In the genomic region with DNA sequence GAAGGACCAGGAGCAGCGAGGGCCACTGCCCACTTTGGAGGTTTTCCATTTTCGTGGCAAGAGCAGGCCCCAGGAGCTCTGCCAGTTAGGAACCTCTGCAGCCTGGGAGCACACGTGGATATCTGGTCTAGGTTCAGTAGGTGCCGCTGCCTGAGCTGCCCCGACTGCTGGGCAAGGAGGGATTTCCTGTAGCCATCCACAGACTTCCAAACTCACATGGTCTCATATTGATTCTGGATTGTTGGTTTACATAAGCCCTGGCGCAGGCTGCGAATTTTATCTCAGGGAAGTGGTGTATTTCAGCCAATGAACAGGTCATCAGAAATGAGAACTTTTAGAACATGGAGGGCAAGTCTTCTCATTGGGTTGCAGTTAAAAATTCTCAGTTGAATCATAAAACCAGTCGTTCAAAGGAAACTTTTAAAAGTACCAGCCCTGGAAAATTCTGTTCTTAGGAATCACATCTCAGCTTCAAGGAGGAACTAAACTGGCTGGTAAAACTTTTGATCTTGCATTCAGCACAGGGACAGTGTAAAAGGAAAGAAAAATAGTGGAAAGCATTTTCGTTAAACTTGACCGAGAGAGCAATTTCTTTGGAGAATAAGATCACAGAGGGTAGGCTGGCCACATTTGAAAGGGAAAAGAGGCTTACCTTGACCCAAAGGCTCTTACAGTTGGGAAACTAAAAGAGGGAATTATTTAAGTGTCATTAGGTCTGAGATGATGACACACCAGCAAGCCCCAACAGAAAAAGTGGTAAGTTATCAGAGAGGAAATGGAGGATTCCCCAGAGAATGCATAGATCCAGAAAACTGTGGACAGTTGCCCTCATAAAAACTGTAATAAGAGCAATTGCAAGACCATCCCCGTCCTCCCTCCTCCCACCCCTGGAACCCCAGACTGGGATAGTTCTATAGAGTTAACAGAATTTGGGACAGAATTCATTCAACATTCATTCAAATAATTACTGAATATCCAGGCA, we compare ENCODE assay signal across 20 cellular contexts. TPM values are rescaled to one million over a fixed set of nuclear protein-coding genes. Genes with fewer than 3 reads are reported as not detected.
A peak's percentile ranks its signal among the peaks of the same experiment; 100 is the strongest.
DNase-seq lines count a peak whose midpoint lies in the region; TF ChIP-seq lines count a peak whose summit lies in the region.
"Had no signal": no experiment of that assay in that cellular context is flagged by ENCODE, and none has a peak within 500 bp of the region (broad histone marks: within the 10 kb centered on the region; RNA-seq: fewer than 3 reads in every experiment).

No MANE protein-coding gene starts in this region.

- H3K27ac Mint-ChIP-seq in CD8-positive, alpha-beta memory T cell, result peak overlapping the region in 2 of 8 donors; percentile 17 to 38
- H3K27ac Mint-ChIP-seq: activated CD4-positive, alpha-beta memory T cell treated with anti-CD3 and anti-CD28 coated beads for 36 hours; activated naive CD8-positive, alpha-beta T cell had no signal

- intact Hi-C loops in OCI-LY7 (cut with micrococcal nuclease; ENCODE audit: unreplicated experiment), result no loop called here

- no peak overlapping the region for H3K4me3 Mint-ChIP-seq in CD8-positive, alpha-beta memory T cell
- H3K4me3 Mint-ChIP-seq: activated CD4-positive, alpha-beta memory T cell treated with anti-CD3 and anti-CD28 coated beads for 36 hours; activated naive CD8-positive, alpha-beta T cell had no signal

- H3K36me3 ChIP-seq in OCI-LY7 (ENCODE audit: insufficient read depth, low read length) (no peaks in the 10 kb centered on the region), trophoblast cell (ENCODE audit: control insufficient read depth in 1 of 2, insufficient read depth in 2 of 2, low read length in 2 of 2) (no peaks in the 10 kb centered on the region)
- H3K36me3 ChIP-seq in CD8-positive, alpha-beta memory T cell (ENCODE audit: insufficient read depth, low read length), result no peaks in the 10 kb centered on the region
- H3K36me3 ChIP-seq: colonic mucosa, left lung had no signal

- no peak overlapping the region for H4K8ac ChIP-seq in trophoblast cell (ENCODE audit: low read depth, low read length)

- H3K9me2 ChIP-seq in OCI-LY7 (ENCODE audit: insufficient read depth, low read length), result no peaks in the 10 kb centered on the region

- H2BK120ac ChIP-seq in trophoblast cell (ENCODE audit: insufficient read depth, low read length, poor library complexity), result peak overlapping the region; percentile 4

- H2BK5ac ChIP-seq in trophoblast cell (ENCODE audit: low read depth, low read length, poor library complexity), result no peak overlapping the region

- peaks cover 0 to 2% of the 10 kb centered on the region in 2 donors for H3K27me3 Mint-ChIP-seq in CD8-positive, alpha-beta memory T cell
- H3K27me3 Mint-ChIP-seq: activated CD4-positive, alpha-beta memory T cell treated with anti-CD3 and anti-CD28 coated beads for 36 hours; activated naive CD8-positive, alpha-beta T cell had no signal

- peak; percentile 16 for DNase-seq in EH (ENCODE audit: low read depth)
- DNase-seq in OCI-LY7 (ENCODE audit: low spot score), result no peak
- DNase-seq in fibroblast of villous mesenchyme (ENCODE audit: low read depth), result peak; percentile 14
- DNase-seq in trophoblast cell, result no peak
- no peak for DNase-seq in Kasumi-1 (lab: John Stamatoyannopoulos, UW)
- no peak for DNase-seq in CD8-positive, alpha-beta memory T cell
- no peak for DNase-seq in NCI-H187 (lab: John Stamatoyannopoulos, UW)
- DNase-seq in NCI-H446 treated with DMSO at 0.1 percent for 48 hours (lab: John Stamatoyannopoulos, UW), result no peak
- DNase-seq: activated CD4-positive, alpha-beta memory T cell treated with anti-CD3 and anti-CD28 coated beads for 36 hours; activated T-cell treated with anti-CD3 and anti-CD28 coated beads, Interleukin-2, amount 50 U/mL, for 48 hours; colonic mucosa; left lung; NCI-H1930; NCI-H510A; occipital lobe; stimulated activated CD4-positive, alpha-beta T cell treated with anti-CD3 and anti-CD28 coated beads, Interleukin-4, amount 100 ng/mL, for 1 hour had no signal

- H3K9me3 Mint-ChIP-seq in CD8-positive, alpha-beta memory T cell, result no peaks in the 10 kb centered on the region
- H3K9me3 Mint-ChIP-seq: activated CD4-positive, alpha-beta memory T cell treated with anti-CD3 and anti-CD28 coated beads for 36 hours had no signal

- H4K20me1 ChIP-seq in OCI-LY7 (ENCODE audit: insufficient read depth, low read length), result no peaks in the 10 kb centered on the region

- H3K23ac ChIP-seq in trophoblast cell (ENCODE audit: low read length), result no peak overlapping the region

- POLR2A ChIA-PET in OCI-LY7 (lab: Charles Lee), result interaction anchor here (0.6 to 2.3 kb wide), 4 partner anchors 36 to 59 kb away, joined by 3 to 21 read pairs (median 4); no protein-coding TSS in a partner anchor
- POLR2A ChIA-PET in CD8-positive, alpha-beta memory T cell (lab: Charles Lee), result interaction anchor here (0.6 kb wide), 1 partner anchor 1297 kb away, joined by 3 read pairs; no protein-coding TSS in a partner anchor

- peaks cover 16 to 33% (median 28%) of the 10 kb centered on the region in 3 donors for H3K4me1 Mint-ChIP-seq in CD8-positive, alpha-beta memory T cell

- no peak overlapping the region for H3K4ac ChIP-seq in trophoblast cell (ENCODE audit: low read depth, low read length)

- peaks cover 53% of the 10 kb centered on the region for H3K4me1 ChIP-seq in OCI-LY7 (ENCODE audit: insufficient read depth, low read length, poor library complexity, severe bottlenecking)
- H3K4me1 ChIP-seq in trophoblast cell (ENCODE audit: control insufficient read depth in 1 of 2, insufficient read depth in 2 of 2, low read length in 2 of 2), result peaks cover 0 to 6% of the 10 kb centered on the region in 2 experiments
- H3K4me1 ChIP-seq in CD8-positive, alpha-beta memory T cell (ENCODE audit: insufficient read depth, low read length), result peaks cover 12% of the 10 kb centered on the region
- H3K4me1 ChIP-seq: colonic mucosa had no signal

- H2AFZ ChIP-seq in OCI-LY7 (ENCODE audit: low read length) (peak overlapping the region; percentile 16; the same call in 1 of the 2 replicates), trophoblast cell (ENCODE audit: insufficient read depth, low read length, poor library complexity) (no peak overlapping the region)

- WGBS in trophoblast cell (ENCODE audit: extremely low coverage, insufficient coverage, insufficient read length), result no CpG with 5 or more reads among the region's 11 CpGs

- H4K91ac ChIP-seq in trophoblast cell (ENCODE audit: low read depth, low read length), result no peak overlapping the region

- no peak overlapping the region for H3K9ac ChIP-seq in trophoblast cell (ENCODE audit: low read length)

- no peaks in the 10 kb centered on the region for H3K27me3 ChIP-seq in trophoblast cell (ENCODE audit: insufficient read depth, low read length)
- no peaks in the 10 kb centered on the region for H3K27me3 ChIP-seq in CD8-positive, alpha-beta memory T cell (ENCODE audit: insufficient read depth, low read length, poor library complexity, severe bottlenecking)
- H3K27me3 ChIP-seq: colonic mucosa, left lung had no signal

- H3K27ac ChIP-seq in OCI-LY7 (ENCODE audit: low read depth, low read length, poor library complexity, severe bottlenecking), result no peak overlapping the region
- no peak overlapping the region for H3K27ac ChIP-seq in trophoblast cell (ENCODE audit: low read depth, low read length)
- no peak overlapping the region for H3K27ac ChIP-seq in CD8-positive, alpha-beta memory T cell (ENCODE audit: low read depth, low read length)
- H3K27ac ChIP-seq: colonic mucosa, left lung had no signal

- peaks cover 2% of the 10 kb centered on the region for H3K79me1 ChIP-seq in trophoblast cell (ENCODE audit: low read length)

- no peak for TF ChIP-seq CTCF in OCI-LY7 (conservative IDR thresholded peaks at IDR 0.05; ENCODE audit: low read length)
- TF ChIP-seq CTCF in fibroblast of villous mesenchyme (IDR thresholded peaks at IDR 0.05; ENCODE audit: insufficient read depth, low read depth, low read length), result no peak

- H3K79me2 ChIP-seq in OCI-LY7 (ENCODE audit: insufficient read depth, low read depth, low read length) (no peaks in the 10 kb centered on the region), trophoblast cell (ENCODE audit: control insufficient read depth, insufficient read depth, low read length, poor library complexity) (no peaks in the 10 kb centered on the region)

- no peak overlapping the region for H2AK5ac ChIP-seq in trophoblast cell (ENCODE audit: low read length)

- no peaks in the 10 kb centered on the region; the same call in 1 of the 2 replicates for H3K9me3 ChIP-seq in OCI-LY7 (ENCODE audit: low read length)
- H3K9me3 ChIP-seq in trophoblast cell (ENCODE audit: insufficient read depth, low read depth, low read length), result no peaks in the 10 kb centered on the region
- no peaks in the 10 kb centered on the region for H3K9me3 ChIP-seq in CD8-positive, alpha-beta memory T cell (ENCODE audit: low read length)
- H3K9me3 ChIP-seq: colonic mucosa, left lung had no signal

- no TSS peak for BruUV-seq in OCI-LY7 (replicated peaks; lab: Mats Ljungman, UMichigan)

- H3K18ac ChIP-seq in trophoblast cell (ENCODE audit: low read length), result no peak overlapping the region

- no peak overlapping the region for H2BK12ac ChIP-seq in trophoblast cell (ENCODE audit: low read length)

- H3K4me3 ChIP-seq in OCI-LY7 (ENCODE audit: low read depth, low read length, poor library complexity, severe bottlenecking), result no peak overlapping the region
- no peak overlapping the region for H3K4me3 ChIP-seq in fibroblast of villous mesenchyme (ENCODE audit: low read depth, low read length)
- H3K4me3 ChIP-seq in trophoblast cell (ENCODE audit: low read depth, low read length), result no peak overlapping the region
- no peak overlapping the region for H3K4me3 ChIP-seq in CD8-positive, alpha-beta memory T cell (ENCODE audit: low read length)
- H3K4me3 ChIP-seq: colonic mucosa, left lung had no signal

- CTCF ChIA-PET in OCI-LY7 (lab: Charles Lee; ENCODE audit: unreplicated experiment), result no interaction called here
- CTCF ChIA-PET in CD8-positive, alpha-beta memory T cell (lab: Charles Lee), result interaction anchor here (1.2 to 10.7 kb wide), 4 partner anchors 46 to 139 kb away, joined by 3 to 214 read pairs (median 108); no protein-coding TSS in a partner anchor

- no peak overlapping the region for H4K12ac ChIP-seq in trophoblast cell (ENCODE audit: low read depth, low read length)

- H3K4me2 ChIP-seq in OCI-LY7 (ENCODE audit: low read length), result peak overlapping the region; percentile 41
- H3K4me2 ChIP-seq in trophoblast cell (ENCODE audit: low read length), result no peak overlapping the region

- H3K36me3 Mint-ChIP-seq in CD8-positive, alpha-beta memory T cell, result no peaks in the 10 kb centered on the region
- H3K36me3 Mint-ChIP-seq: activated CD4-positive, alpha-beta memory T cell treated with anti-CD3 and anti-CD28 coated beads for 36 hours; activated naive CD8-positive, alpha-beta T cell had no signal

- no peak overlapping the region for H3K14ac ChIP-seq in trophoblast cell (ENCODE audit: low read length)

RNA-seq across cellular contexts. Expression of gene RTP3, which starts 6.4 kb away (rescaled TPM):
- total RNA-seq in OCI-LY7 (2014; rRNA removed; shearing (Covaris generic)), result 1.3 and 1.4 TPM in 2 replicates
- total RNA-seq in OCI-LY7 (2022), result 0.37 and 0.74 TPM in 2 replicates
- total RNA-seq in fibroblast of villous mesenchyme, result 0.43 TPM in 1 of 2 replicates, not detected in the other
- polyA plus RNA-seq in trophoblast cell (2013), result 0.04 TPM in 1 of 2 replicates, not detected in the other
- not detected for total RNA-seq in CD8-positive, alpha-beta memory T cell
- polyA plus RNA-seq in CD8-positive, alpha-beta memory T cell, result not detected
- total RNA-seq: activated CD4-positive, alpha-beta memory T cell treated with anti-CD3 and anti-CD28 coated beads for 36 hours; colonic mucosa; frontal cortex; left lung; occipital lobe; subcutaneous adipose tissue; T-helper 1 cell treated with Interleukin-12 subunit alpha and Interleukin-12 subunit beta and Interleukin-4 antibody, amounts not matched to agents 30 ng/mL and 1 ng/mL, for 36 hours had no signal

RNA-seq across cellular contexts. Expression of gene LTF, which starts 26.7 kb away (rescaled TPM):
- 3.7 TPM in 1 of 2 replicates, not detected in the other for total RNA-seq in OCI-LY7 (2014; rRNA removed; shearing (Covaris generic))
- not detected in 2 replicates for total RNA-seq in OCI-LY7 (2022)
- total RNA-seq in fibroblast of villous mesenchyme, result under 0.01 TPM in 1 of 2 replicates, not detected in the other
- polyA plus RNA-seq in trophoblast cell (2013), result 0.23 and 0.40 TPM in 2 replicates
- total RNA-seq in CD8-positive, alpha-beta memory T cell, result not detected
- not detected for polyA plus RNA-seq in CD8-positive, alpha-beta memory T cell
- total RNA-seq: activated CD4-positive, alpha-beta memory T cell treated with anti-CD3 and anti-CD28 coated beads for 36 hours; T-helper 1 cell treated with Interleukin-12 subunit alpha and Interleukin-12 subunit beta and Interleukin-4 antibody, amounts not matched to agents 30 ng/mL and 1 ng/mL, for 36 hours had no signal

Comparison
In these comparisons a context has a peak if more than half of its experiments do, and no peak if none do; other contexts are left out.
1. DNase-seq: peak in EH (single experiment) and fibroblast of villous mesenchyme (single experiment); none in OCI-LY7 (single experiment), trophoblast cell (0 of 2), Kasumi-1 (0 of 2), CD8-positive, alpha-beta memory T cell (0 of 5), NCI-H187 (0 of 2) and NCI-H446 treated with DMSO at 0.1 percent for 48 hours (single experiment).